Comparison of ENCODE assay signal across 2 cellular contexts in genomic region chr7:42940985-42941847, GRCh38.
TF ChIP-seq lines count a peak whose summit lies in the region.

No MANE protein-coding gene starts in this region.

TF ChIP-seq in HCT116, 20 proteins besides CTCF, POLR2A, EP300 and RAD21:
- TF ChIP-seq CBX3 (IDR thresholded peaks at IDR 0.05; ENCODE audit: low read depth) = 0 out of 2 replicates have a peak, but pooled peaks have one; percentile 45
- TF ChIP-seq EZH2phosphoT487 (IDR thresholded peaks at IDR 0.05; ENCODE audit: borderline replicate concordance) = no peak
- peak; percentile 8 for TF ChIP-seq YY1 (IDR thresholded peaks at IDR 0.05; ENCODE audit: extremely low read depth, insufficient replicate concordance, low read depth, low read length)
TF ChIP-seq in HCT116: peak in this region for 2.

TF ChIP-seq in K562, 482 proteins besides CTCF, POLR2A, EP300 and RAD21:
- TF ChIP-seq BRD9 (IDR thresholded peaks at IDR 0.05; ENCODE audit: low read depth, partially characterized antibody) (no peak), NR3C1 (CRISPR knock-in tag; IDR thresholded peaks at IDR 0.05) (no peak), ZNF57 (CRISPR knock-in tag; IDR thresholded peaks at IDR 0.05) (no peak), CC2D1A (IDR thresholded peaks at IDR 0.05) (peak; percentile 80), ZNF24 (IDR thresholded peaks at IDR 0.05) (peak; percentile 26; the same call in 1 of the 2 replicates), RCOR1 (IDR thresholded peaks at IDR 0.05; ENCODE audit: borderline replicate concordance in 1 of 2, low read depth in 2 of 2, low read length in 2 of 2) (peak in 1 of 2 experiments; percentile 49; a peak in 1 of 4 replicates), ATF7 (IDR thresholded peaks at IDR 0.05) (0 out of 2 replicates have a peak, but pooled peaks have one; percentile 31), FOXP1 (CRISPR knock-in tag; IDR thresholded peaks at IDR 0.05) (no peak), SMC3 (conservative IDR thresholded peaks at IDR 0.05; ENCODE audit: insufficient read depth, low read depth, low read length) (peak; percentile 89), DMBX1 (CRISPR knock-in tag; IDR thresholded peaks at IDR 0.05; ENCODE audit: borderline replicate concordance) (no peak), SPI1 (IDR thresholded peaks at IDR 0.05; ENCODE audit: borderline replicate concordance, low read depth, low read length) (peak; percentile 77; the same call in 1 of the 2 replicates), XRCC5 (IDR thresholded peaks at IDR 0.05; ENCODE audit: low read depth, low read length) (0 out of 2 replicates have a peak, but pooled peaks have one; percentile 71), SOX6 (IDR thresholded peaks at IDR 0.05) (peak; percentile 28; the same call in 1 of the 2 replicates), TCF3 (CRISPR knock-in tag; IDR thresholded peaks at IDR 0.05) (0 out of 2 replicates have a peak, but pooled peaks have one; percentile 5), MEF2A (IDR thresholded peaks at IDR 0.05; ENCODE audit: control insufficient read depth, low read depth, low read length) (no peak), DEAF1 (CRISPR knock-in tag; IDR thresholded peaks at IDR 0.05) (peak; percentile 76), ZNF592 (IDR thresholded peaks at IDR 0.05) (peak; percentile 67; the same call in 1 of the 2 replicates), RB1 (IDR thresholded peaks at IDR 0.05; ENCODE audit: low read depth) (0 out of 2 replicates have a peak, but pooled peaks have one; percentile 29), CTCFL (IDR thresholded peaks at IDR 0.05; ENCODE audit: borderline replicate concordance, insufficient read depth, low read depth, low read length, poor library complexity, severe bottlenecking) (peak; percentile 36), SP2 (IDR thresholded peaks at IDR 0.05; ENCODE audit: extremely low read depth, low read depth, low read length, poor library complexity, severe bottlenecking) (no peak), SMAD4 (CRISPR knock-in tag; conservative IDR thresholded peaks at IDR 0.05) (0 out of 2 replicates have a peak, but pooled peaks have one; percentile 18), TRIM28 (IDR thresholded peaks at IDR 0.05) (0 out of 2 replicates have a peak, but pooled peaks have one; percentile 37), AFF1 (IDR thresholded peaks at IDR 0.05; ENCODE audit: low read depth in 1 of 2, partially characterized antibody in 2 of 2) (peak in 1 of 2 experiments; percentile 32), ARID2 (IDR thresholded peaks at IDR 0.05) (peak; percentile 73; the same call in 1 of the 2 replicates), STAG1 (CRISPR knock-in tag; IDR thresholded peaks at IDR 0.05; ENCODE audit: borderline replicate concordance) (peak; percentile 43; the same call in 1 of the 2 replicates)
TF ChIP-seq in K562: peak in this region for 18.
